In genomic region chr3:111605493-111605892, GRCh38 we compare ENCODE assay signal across 25 cellular contexts. TPM values are rescaled to one million over a fixed set of nuclear protein-coding genes. Genes with fewer than 3 reads are reported as not detected.
A peak's percentile ranks its signal among the peaks of the same experiment; 100 is the strongest.
DNase-seq lines count a peak whose midpoint lies in the region; ATAC-seq, FAIRE-seq and TF ChIP-seq lines count a peak whose summit lies in the region.
"Had no signal": no experiment of that assay in that cellular context is flagged by ENCODE, and none has a peak within 500 bp of the region (broad histone marks: within the 10 kb centered on the region; RNA-seq: fewer than 3 reads in every experiment).

No MANE protein-coding gene starts in this region.

- peak; percentile 14 for FAIRE-seq in GM19239 (lab: Jason Lieb, UNC)
- FAIRE-seq: HepG2, small intestine had no signal

- no peak for TF ChIP-seq CTCF in ascending aorta (IDR thresholded peaks at IDR 0.05)

- H3K4me1 Mint-ChIP-seq in activated T-cell treated with anti-CD3 and anti-CD28 coated beads, Interleukin-2, amount 50 U/mL, for 72 hours (ENCODE audit: low read depth): peaks cover 99% of the 10 kb centered on the region
- peaks cover 68% of the 10 kb centered on the region for H3K4me1 Mint-ChIP-seq in activated T-helper 17 cell treated with anti-CD3 and anti-CD28 coated beads, Interleukin-2, amount 50 U/mL, for 72 hours
- H3K4me1 Mint-ChIP-seq in stimulated activated naive B cell treated with anti-CD40 and anti-IgM and Interleukin-4, amounts not matched to agents 10 μg/mL and 1 μg/mL and 100 μg/mL, for 72 hours: peaks cover 42 to 65% of the 10 kb centered on the region in 2 donors

- no peaks in the 10 kb centered on the region for H3K9me3 Mint-ChIP-seq in activated T-cell treated with anti-CD3 and anti-CD28 coated beads, Interleukin-2, amount 50 U/mL, for 72 hours
- no peaks in the 10 kb centered on the region for H3K9me3 Mint-ChIP-seq in activated T-helper 17 cell treated with anti-CD3 and anti-CD28 coated beads, Interleukin-2, amount 50 U/mL, for 72 hours
- peaks cover 4 to 7% of the 10 kb centered on the region in 2 donors for H3K9me3 Mint-ChIP-seq in stimulated activated naive B cell treated with anti-CD40 and anti-IgM and Interleukin-4, amounts not matched to agents 10 μg/mL and 1 μg/mL and 100 μg/mL, for 72 hours

- peaks cover 13 to 23% of the 10 kb centered on the region in 2 donors for H3K36me3 Mint-ChIP-seq in activated T-cell treated with anti-CD3 and anti-CD28 coated beads, Interleukin-2, amount 50 U/mL, for 72 hours (ENCODE audit: insufficient read depth in 2 of 2)
- peaks cover 91% of the 10 kb centered on the region for H3K36me3 Mint-ChIP-seq in activated T-helper 17 cell treated with anti-CD3 and anti-CD28 coated beads, Interleukin-2, amount 50 U/mL, for 72 hours (ENCODE audit: low read depth)
- H3K36me3 Mint-ChIP-seq in stimulated activated naive B cell treated with anti-CD40 and anti-IgM and Interleukin-4, amounts not matched to agents 10 μg/mL and 1 μg/mL and 100 μg/mL, for 72 hours: peaks cover 8 to 13% of the 10 kb centered on the region in 2 donors

- intact Hi-C loops in ascending aorta (cut with DNase I): no loop called here

- no peak overlapping the region for H3K4me3 ChIP-seq in ascending aorta
- H3K4me3 ChIP-seq: body of pancreas, SK-N-MC had no signal

- no peak for DNase-seq in activated T-cell treated with anti-CD3 and anti-CD28 coated beads, Interleukin-2, amount 50 U/mL, for 72 hours
- DNase-seq in activated T-cell treated with anti-CD3 and anti-CD28 coated beads for 4 hours: no peak
- no peak for DNase-seq in GM19239 (ENCODE audit: insufficient read length, low spot score)
- DNase-seq in stimulated activated naive B cell treated with anti-CD40 and anti-IgM and Interleukin-4, amounts not matched to agents 10 μg/mL and 1 μg/mL and 100 μg/mL, for 72 hours: no peak
- no peak for DNase-seq in 8988T
- DNase-seq in ascending aorta (ENCODE audit: low spot score in 2 of 2): no peak
- no peak for DNase-seq in amygdala (lab: John Stamatoyannopoulos, UW)
- DNase-seq: activated CD4-positive, alpha-beta T cell treated with anti-CD3 and anti-CD28 coated beads, Interleukin-2, amount 50 U/mL, for 1 hour; body of pancreas; cerebellar nuclear complex; hippocampal formation; left colon; NCI-H446 treated with DMSO at 0.1 percent for 48 hours; small intestine had no signal

- peak overlapping the region; percentile 50 to 63 for H3K4me3 Mint-ChIP-seq in activated T-cell treated with anti-CD3 and anti-CD28 coated beads, Interleukin-2, amount 50 U/mL, for 72 hours
- H3K4me3 Mint-ChIP-seq in activated T-helper 17 cell treated with anti-CD3 and anti-CD28 coated beads, Interleukin-2, amount 50 U/mL, for 72 hours: peak overlapping the region; percentile 88
- peak overlapping the region in 1 of 2 donors; percentile 1 for H3K4me3 Mint-ChIP-seq in stimulated activated naive B cell treated with anti-CD40 and anti-IgM and Interleukin-4, amounts not matched to agents 10 μg/mL and 1 μg/mL and 100 μg/mL, for 72 hours
- H3K4me3 Mint-ChIP-seq: neural crest cell had no signal

- H3K27me3 Mint-ChIP-seq in activated T-cell treated with anti-CD3 and anti-CD28 coated beads, Interleukin-2, amount 50 U/mL, for 72 hours (ENCODE audit: low read depth): no peaks in the 10 kb centered on the region
- no peaks in the 10 kb centered on the region for H3K27me3 Mint-ChIP-seq in activated T-helper 17 cell treated with anti-CD3 and anti-CD28 coated beads, Interleukin-2, amount 50 U/mL, for 72 hours
- H3K27me3 Mint-ChIP-seq in stimulated activated naive B cell treated with anti-CD40 and anti-IgM and Interleukin-4, amounts not matched to agents 10 μg/mL and 1 μg/mL and 100 μg/mL, for 72 hours: no peaks in the 10 kb centered on the region

- H3K36me3 ChIP-seq in ascending aorta: no peaks in the 10 kb centered on the region

- H3K9me3 ChIP-seq in ascending aorta: no peaks in the 10 kb centered on the region
- H3K9me3 ChIP-seq: body of pancreas had no signal

- H3K27ac ChIP-seq in ascending aorta: no peak overlapping the region
- H3K27ac ChIP-seq: body of pancreas, C4-2B, parathyroid adenoma, SK-N-MC had no signal

- no peaks in the 10 kb centered on the region for H3K4me1 ChIP-seq in ascending aorta
- H3K4me1 ChIP-seq: parathyroid adenoma had no signal

- ATAC-seq in activated T-cell treated with anti-CD3 and anti-CD28 coated beads, Interleukin-2, amount 50 U/mL, for 72 hours (replicated peaks in 1 of 2): peak; percentile 25 to 38
- peak; percentile 24 for ATAC-seq in activated T-helper 17 cell treated with anti-CD3 and anti-CD28 coated beads, Interleukin-2, amount 50 U/mL, for 72 hours (replicated peaks)
- no peak for ATAC-seq in stimulated activated naive B cell treated with anti-CD40 and anti-IgM and Interleukin-4, amounts not matched to agents 10 μg/mL and 1 μg/mL and 100 μg/mL, for 72 hours (replicated peaks)
- ATAC-seq: body of pancreas, HepG2, left colon had no signal

- H3K27ac Mint-ChIP-seq in activated T-cell treated with anti-CD3 and anti-CD28 coated beads, Interleukin-2, amount 50 U/mL, for 72 hours: peak overlapping the region; percentile 100
- peak overlapping the region; percentile 99 for H3K27ac Mint-ChIP-seq in activated T-helper 17 cell treated with anti-CD3 and anti-CD28 coated beads, Interleukin-2, amount 50 U/mL, for 72 hours
- peak overlapping the region; percentile 57 for H3K27ac Mint-ChIP-seq in stimulated activated naive B cell treated with anti-CD40 and anti-IgM and Interleukin-4, amounts not matched to agents 10 μg/mL and 1 μg/mL and 100 μg/mL, for 72 hours

- no peaks in the 10 kb centered on the region for H3K27me3 ChIP-seq in ascending aorta
- H3K27me3 ChIP-seq: body of pancreas had no signal

RNA-seq across cellular contexts. Expression of gene ZBED2, which starts 10.3 kb away (rescaled TPM):
- 100 to 1,000 TPM; 360 to 597 TPM for total RNA-seq in activated T-cell treated with anti-CD3 and anti-CD28 coated beads, Interleukin-2, amount 50 U/mL, for 72 hours
- total RNA-seq in activated T-helper 17 cell treated with anti-CD3 and anti-CD28 coated beads, Interleukin-2, amount 50 U/mL, for 72 hours: 100 to 1,000 TPM; 429 to 664 TPM
- 1.4 TPM for total RNA-seq in ascending aorta
- total RNA-seq: body of pancreas, dermis microvascular lymphatic vessel endothelial cell, fibroblast of lung, left colon, LHCN-M2, neural crest cell, subcutaneous adipose tissue, ureter had no signal

Comparison
In these comparisons a context has a peak if more than half of its experiments do, and no peak if none do; other contexts are left out.
1. ATAC-seq: peak in activated T-cell treated with anti-CD3 and anti-CD28 coated beads, Interleukin-2, amount 50 U/mL, for 72 hours (2 of 2) and activated T-helper 17 cell treated with anti-CD3 and anti-CD28 coated beads, Interleukin-2, amount 50 U/mL, for 72 hours (single experiment); none in stimulated activated naive B cell treated with anti-CD40 and anti-IgM and Interleukin-4, amounts not matched to agents 10 μg/mL and 1 μg/mL and 100 μg/mL, for 72 hours (0 of 2).
2. RNA of gene ZBED2, which starts 10.3 kb away (total RNA-seq): 429 to 664 TPM in activated T-helper 17 cell treated with anti-CD3 and anti-CD28 coated beads, Interleukin-2, amount 50 U/mL, for 72 hours and 360 to 597 TPM in activated T-cell treated with anti-CD3 and anti-CD28 coated beads, Interleukin-2, amount 50 U/mL, for 72 hours; 1.4 TPM in ascending aorta (single experiment); every median in the first group is over 100 times any median in the second.
3. Peak in every context shown above with its lines, with median percentiles within 50 percentile points of each other: H3K27ac Mint-ChIP-seq.